2 cellular contexts compared by ENCODE assay signal in genomic region chr11:46719543-46720218, GRCh38.
TF ChIP-seq lines count a peak whose summit lies in the region.

No MANE protein-coding gene starts in this region.

TF ChIP-seq in IMR-90, 13 proteins besides CTCF, POLR2A, EP300 and RAD21:
- TF ChIP-seq BHLHE40 (IDR thresholded peaks at IDR 0.05; ENCODE audit: low read depth, low read length) (no peak), FOS (IDR thresholded peaks at IDR 0.05; ENCODE audit: low read depth, low read length) (no peak), USF2 (IDR thresholded peaks at IDR 0.05; ENCODE audit: low read depth, low read length) (no peak), ELK1 (IDR thresholded peaks at IDR 0.05; ENCODE audit: borderline replicate concordance, low read depth, low read length) (no peak), MAFK (IDR thresholded peaks at IDR 0.05; ENCODE audit: low read depth, low read length) (no peak), RCOR1 (IDR thresholded peaks at IDR 0.05; ENCODE audit: insufficient replicate concordance, low read length) (no peak), SMC3 (IDR thresholded peaks at IDR 0.05; ENCODE audit: low read depth, low read length) (no peak), CEBPB (IDR thresholded peaks at IDR 0.05; ENCODE audit: low read depth, low read length) (no peak), MAZ (IDR thresholded peaks at IDR 0.05; ENCODE audit: borderline replicate concordance, low read depth, low read length) (no peak), MXI1 (IDR thresholded peaks at IDR 0.05; ENCODE audit: borderline replicate concordance, low read depth, low read length) (no peak), CHD1 (IDR thresholded peaks at IDR 0.05; ENCODE audit: low read depth, low read length) (no peak), RFX5 (IDR thresholded peaks at IDR 0.05; ENCODE audit: low read depth, low read length) (no peak), NFE2L2 (IDR thresholded peaks at IDR 0.05; ENCODE audit: low read depth, low read length) (no peak)

TF ChIP-seq in SK-N-SH, 30 proteins besides CTCF, POLR2A, EP300 and RAD21:
- TF ChIP-seq PBX3 (IDR thresholded peaks at IDR 0.05) (no peak), ELF1 (IDR thresholded peaks at IDR 0.05) (no peak), USF1 (IDR thresholded peaks at IDR 0.05; ENCODE audit: borderline replicate concordance, low read depth) (no peak), NFIC (IDR thresholded peaks at IDR 0.05; ENCODE audit: borderline replicate concordance) (no peak), CHD2 (IDR thresholded peaks at IDR 0.05; ENCODE audit: low read length, partially characterized antibody) (no peak), ZBTB33 (IDR thresholded peaks at IDR 0.05; ENCODE audit: borderline replicate concordance, low read depth) (no peak), IRF3 (IDR thresholded peaks at IDR 0.05; ENCODE audit: low read depth, low read length) (no peak), USF2 (IDR thresholded peaks at IDR 0.05; ENCODE audit: borderline replicate concordance, low read depth, low read length) (no peak), GABPA (IDR thresholded peaks at IDR 0.05; ENCODE audit: low read depth) (no peak), FOXJ3 (CRISPR knock-in tag; IDR thresholded peaks at IDR 0.05) (no peak), TAF1 (IDR thresholded peaks at IDR 0.05; ENCODE audit: borderline replicate concordance, low read depth, low read length) (no peak), MAX (IDR thresholded peaks at IDR 0.05; ENCODE audit: low read depth) (no peak), RCOR1 (IDR thresholded peaks at IDR 0.05; ENCODE audit: low read length) (no peak)
TF ChIP-seq in SK-N-SH: peak in this region for 0.
